In genomic region chr20:51639206-51639832, GRCh38 we compare ENCODE assay signal across 9 cellular contexts.
A peak's percentile ranks its signal among the peaks of the same experiment; 100 is the strongest.
DNase-seq lines count a peak whose midpoint lies in the region; ATAC-seq, FAIRE-seq and TF ChIP-seq lines count a peak whose summit lies in the region.
"Had no signal": no experiment of that assay in that cellular context is flagged by ENCODE, and none has a peak within 500 bp of the region (broad histone marks: within the 10 kb centered on the region; RNA-seq: fewer than 3 reads in every experiment).

No MANE protein-coding gene starts in this region.

- TF ChIP-seq CTCF in PC-3 (conservative IDR thresholded peaks at IDR 0.05; ENCODE audit: low read depth, low read length): peak; percentile 99
- peak; percentile 55 to 76 (median 62) for TF ChIP-seq CTCF in pancreas (IDR thresholded peaks at IDR 0.05)
- peak; percentile 79 to 86 (median 82) for TF ChIP-seq CTCF in uterus (IDR thresholded peaks at IDR 0.05)

- no TSS peak for BruUV-seq in PC-3 (replicated peaks; lab: Mats Ljungman, UMichigan)

- peak overlapping the region; percentile 11 for H3K27ac Mint-ChIP-seq in activated T-helper 17 cell treated with anti-CD3 and anti-CD28 coated beads, Interleukin-2, amount 50 U/mL, for 72 hours
- H3K27ac Mint-ChIP-seq: activated naive CD4-positive, alpha-beta T cell treated with anti-CD3 and anti-CD28 coated beads, Interleukin-2, amount 50 U/mL, for 24 hours had no signal

- no peaks in the 10 kb centered on the region for H3K9me3 Mint-ChIP-seq in activated T-helper 17 cell treated with anti-CD3 and anti-CD28 coated beads, Interleukin-2, amount 50 U/mL, for 72 hours
- H3K9me3 Mint-ChIP-seq: activated naive CD4-positive, alpha-beta T cell treated with anti-CD3 and anti-CD28 coated beads, Interleukin-2, amount 50 U/mL, for 24 hours had no signal

- intact Hi-C loops in PC-3 (cut with micrococcal nuclease): loop anchor here (1.0 to 10.0 kb wide), 8 partner anchors 21 to 1955 kb away; partner anchors contain the start of genes ATP9A and ZNF217
- intact Hi-C loops in pancreas (cut with DNase I): no loop called here
- intact Hi-C loops in uterus (cut with DNase I; ENCODE audit: low total_unique reads): no loop called here

- H3K9me3 ChIP-seq in PC-3 (ENCODE audit: low read length): no peaks in the 10 kb centered on the region
- no peaks in the 10 kb centered on the region for H3K9me3 ChIP-seq in pancreas
- H3K9me3 ChIP-seq in uterus: no peaks in the 10 kb centered on the region

- DNase-seq in DMS 273 (lab: John Stamatoyannopoulos, UW; ENCODE audit: unreplicated experiment): peak; percentile 79
- peak; percentile 96 for DNase-seq in PC-3
- DNase-seq in foreskin melanocyte: peak; percentile 52
- DNase-seq in pancreas: peak; percentile 30 to 82 (median 59)
- peak; percentile 71 to 76 for DNase-seq in uterus

- no peak for TF ChIP-seq POLR2A in uterus (IDR thresholded peaks at IDR 0.05)

- H3K27me3 ChIP-seq in PC-3 (ENCODE audit: low read length) (no peaks in the 10 kb centered on the region), pancreas (no peaks in the 10 kb centered on the region), uterus (no peaks in the 10 kb centered on the region)

- peak overlapping the region; percentile 56 for H3K4me2 ChIP-seq in PC-3 (ENCODE audit: low read length)

- H3K27ac ChIP-seq in PC-3 (ENCODE audit: low read length): peak overlapping the region; percentile 65
- no peak overlapping the region for H3K27ac ChIP-seq in pancreas
- H3K27ac ChIP-seq in uterus: no peak overlapping the region

- POLR2A ChIA-PET in PC-3 (lab: Charles Lee; ENCODE audit: unreplicated experiment): no interaction called here

- peaks cover 20% of the 10 kb centered on the region for H3K4me1 Mint-ChIP-seq in activated T-helper 17 cell treated with anti-CD3 and anti-CD28 coated beads, Interleukin-2, amount 50 U/mL, for 72 hours
- H3K4me1 Mint-ChIP-seq: activated naive CD4-positive, alpha-beta T cell treated with anti-CD3 and anti-CD28 coated beads, Interleukin-2, amount 50 U/mL, for 24 hours had no signal

- 0 out of 2 replicates have a peak, but pooled peaks cover 2% of the 10 kb centered on the region for H3K36me3 ChIP-seq in PC-3 (ENCODE audit: low read depth, low read length)
- peaks cover 0 to 5% (median 0%) of the 10 kb centered on the region in 3 donors for H3K36me3 ChIP-seq in pancreas
- no peaks in the 10 kb centered on the region for H3K36me3 ChIP-seq in uterus

- peaks cover 6% of the 10 kb centered on the region for H3F3A ChIP-seq in PC-3 (ENCODE audit: low read length, unreplicated experiment)

- 30 to 31% methylated on average over 12 of the region's 12 CpGs for WGBS in pancreas, 2 donors

- H3K9ac ChIP-seq in PC-3 (ENCODE audit: low read length): peak overlapping the region; percentile 57

- H3K4me3 ChIP-seq in PC-3 (ENCODE audit: low read length) (no peak overlapping the region), pancreas (no peak overlapping the region), uterus (no peak overlapping the region)

- H3K4me1 ChIP-seq in PC-3 (ENCODE audit: insufficient read depth, low read length) (peaks cover 38% of the 10 kb centered on the region), pancreas (no peaks in the 10 kb centered on the region), uterus (no peaks in the 10 kb centered on the region)

- peaks cover 4% of the 10 kb centered on the region for H3K27me3 Mint-ChIP-seq in activated T-helper 17 cell treated with anti-CD3 and anti-CD28 coated beads, Interleukin-2, amount 50 U/mL, for 72 hours
- H3K27me3 Mint-ChIP-seq: activated naive CD4-positive, alpha-beta T cell treated with anti-CD3 and anti-CD28 coated beads, Interleukin-2, amount 50 U/mL, for 24 hours had no signal

- no peaks in the 10 kb centered on the region for H3K9me2 ChIP-seq in PC-3 (replicated peaks; ENCODE audit: low read length)

- FAIRE-seq in pancreas (lab: Jason Lieb, UNC): no peak

- H4K20me1 ChIP-seq in PC-3 (ENCODE audit: low read length): no peaks in the 10 kb centered on the region

- ATAC-seq in HG03432 (IDR thresholded peaks at IDR 0.05; ENCODE audit: unreplicated experiment): peak; percentile 57
- ATAC-seq in PC-3: peak; percentile 55
- ATAC-seq in activated T-helper 17 cell treated with anti-CD3 and anti-CD28 coated beads, Interleukin-2, amount 50 U/mL, for 72 hours (replicated peaks): peak; percentile 25
- peak; percentile 54 to 82 (median 76) for ATAC-seq in pancreas
- no peak for ATAC-seq in HG02973 (IDR thresholded peaks at IDR 0.05; ENCODE audit: unreplicated experiment)

- H3K4me3 Mint-ChIP-seq in activated T-helper 17 cell treated with anti-CD3 and anti-CD28 coated beads, Interleukin-2, amount 50 U/mL, for 72 hours: peak overlapping the region; percentile 3
- H3K4me3 Mint-ChIP-seq: activated naive CD4-positive, alpha-beta T cell treated with anti-CD3 and anti-CD28 coated beads, Interleukin-2, amount 50 U/mL, for 24 hours had no signal

- H3K36me3 Mint-ChIP-seq in activated T-helper 17 cell treated with anti-CD3 and anti-CD28 coated beads, Interleukin-2, amount 50 U/mL, for 72 hours (ENCODE audit: low read depth): no peaks in the 10 kb centered on the region
- H3K36me3 Mint-ChIP-seq: activated naive CD4-positive, alpha-beta T cell treated with anti-CD3 and anti-CD28 coated beads, Interleukin-2, amount 50 U/mL, for 24 hours had no signal

- peak overlapping the region; percentile 51 for H2AFZ ChIP-seq in PC-3 (ENCODE audit: low read length)

- CTCF ChIA-PET in PC-3 (lab: Charles Lee): interaction anchor here (0.5 to 1.5 kb wide), 3 partner anchors 58 to 422 kb away, joined by 3 to 4 read pairs (median 3); no protein-coding TSS in a partner anchor

- peaks cover 3% of the 10 kb centered on the region; the same call in 1 of the 2 replicates for H3K79me2 ChIP-seq in PC-3 (ENCODE audit: low read length)
